ENCODE assay signal across 1 cellular context in the genomic region with DNA sequence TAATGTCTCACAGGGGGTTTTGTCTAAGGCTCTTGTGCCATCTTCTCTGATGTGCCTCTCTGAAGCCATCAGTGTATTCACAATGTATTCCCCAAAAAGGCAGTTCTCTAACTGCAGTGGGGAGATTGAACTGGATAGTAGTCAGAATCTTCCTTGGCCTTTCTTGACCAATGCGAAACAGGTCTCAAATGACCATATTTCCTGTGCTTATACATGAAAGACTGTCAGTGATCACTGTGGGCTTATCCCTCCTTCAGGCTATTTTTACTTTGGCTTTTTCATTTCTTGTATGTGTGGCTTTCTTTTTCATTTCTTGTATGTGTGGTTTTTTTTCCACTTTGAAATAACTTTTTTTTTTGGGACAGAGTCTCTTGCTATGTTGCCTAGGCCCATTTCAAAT.
TF ChIP-seq lines count a peak whose summit lies in the region.

No MANE protein-coding gene starts in this region.

TF ChIP-seq in WTC11, 78 proteins besides CTCF, POLR2A, EP300 and RAD21 (continued from another document):
- TF ChIP-seq, protein P1, sequence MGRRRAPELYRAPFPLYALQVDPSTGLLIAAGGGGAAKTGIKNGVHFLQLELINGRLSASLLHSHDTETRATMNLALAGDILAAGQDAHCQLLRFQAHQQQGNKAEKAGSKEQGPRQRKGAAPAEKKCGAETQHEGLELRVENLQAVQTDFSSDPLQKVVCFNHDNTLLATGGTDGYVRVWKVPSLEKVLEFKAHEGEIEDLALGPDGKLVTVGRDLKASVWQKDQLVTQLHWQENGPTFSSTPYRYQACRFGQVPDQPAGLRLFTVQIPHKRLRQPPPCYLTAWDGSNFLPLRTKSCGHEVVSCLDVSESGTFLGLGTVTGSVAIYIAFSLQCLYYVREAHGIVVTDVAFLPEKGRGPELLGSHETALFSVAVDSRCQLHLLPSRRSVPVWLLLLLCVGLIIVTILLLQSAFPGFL (CRISPR knock-in tag; IDR thresholded peaks at IDR 0.05; ENCODE audit: borderline replicate concordance): no peak
- TF ChIP-seq SP1 (CRISPR knock-in tag; conservative IDR thresholded peaks at IDR 0.05) (no peak), ZNF671 (CRISPR knock-in tag; IDR thresholded peaks at IDR 0.05) (no peak), ZNF423 (CRISPR knock-in tag; IDR thresholded peaks at IDR 0.05) (no peak), ZNF317 (CRISPR knock-in tag; IDR thresholded peaks at IDR 0.05; ENCODE audit: borderline replicate concordance, low read depth) (no peak)
- TF ChIP-seq, protein P2, sequence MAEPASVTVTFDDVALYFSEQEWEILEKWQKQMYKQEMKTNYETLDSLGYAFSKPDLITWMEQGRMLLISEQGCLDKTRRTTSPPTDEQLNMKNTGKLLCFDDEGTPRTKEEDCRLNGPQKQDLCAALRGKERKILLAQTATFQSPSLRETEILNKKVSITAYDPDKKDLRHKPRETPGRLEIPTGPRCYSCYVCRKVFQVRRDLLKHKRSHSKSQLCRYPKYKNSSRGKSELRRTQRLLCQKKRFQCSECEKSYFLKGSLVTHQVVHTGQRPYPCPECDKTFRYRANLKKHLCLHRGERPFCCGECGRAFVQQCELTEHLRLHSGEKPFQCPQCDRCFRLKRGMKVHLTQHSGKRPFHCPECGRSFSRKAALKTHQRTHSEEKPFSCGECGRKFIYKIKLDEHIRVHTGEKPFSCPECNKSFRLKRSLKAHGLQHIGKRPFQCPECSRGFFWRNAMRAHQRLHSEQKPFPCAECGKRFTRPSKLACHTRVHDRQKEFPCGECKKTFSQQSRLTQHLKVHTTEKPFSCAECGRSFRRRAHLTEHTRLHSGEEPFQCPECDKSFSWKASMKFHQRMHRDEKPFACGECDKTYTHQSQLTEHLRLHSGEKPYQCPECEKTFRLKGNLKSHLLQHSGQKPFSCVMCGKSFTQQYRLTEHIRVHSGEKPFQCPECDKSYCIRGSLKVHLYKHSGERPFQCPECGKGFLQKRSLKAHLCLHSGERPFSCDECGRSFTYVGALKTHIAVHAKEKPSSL (CRISPR knock-in tag; conservative IDR thresholded peaks at IDR 0.05): no peak
- TF ChIP-seq, protein P3, sequence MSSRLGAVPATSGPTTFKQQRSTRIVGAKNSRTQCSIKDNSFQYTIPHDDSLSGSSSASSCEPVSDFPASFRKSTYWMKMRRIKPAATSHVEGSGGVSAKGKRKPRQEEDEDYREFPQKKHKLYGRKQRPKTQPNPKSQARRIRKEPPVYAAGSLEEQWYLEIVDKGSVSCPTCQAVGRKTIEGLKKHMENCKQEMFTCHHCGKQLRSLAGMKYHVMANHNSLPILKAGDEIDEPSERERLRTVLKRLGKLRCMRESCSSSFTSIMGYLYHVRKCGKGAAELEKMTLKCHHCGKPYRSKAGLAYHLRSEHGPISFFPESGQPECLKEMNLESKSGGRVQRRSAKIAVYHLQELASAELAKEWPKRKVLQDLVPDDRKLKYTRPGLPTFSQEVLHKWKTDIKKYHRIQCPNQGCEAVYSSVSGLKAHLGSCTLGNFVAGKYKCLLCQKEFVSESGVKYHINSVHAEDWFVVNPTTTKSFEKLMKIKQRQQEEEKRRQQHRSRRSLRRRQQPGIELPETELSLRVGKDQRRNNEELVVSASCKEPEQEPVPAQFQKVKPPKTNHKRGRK (CRISPR knock-in tag; IDR thresholded peaks at IDR 0.05; ENCODE audit: borderline replicate concordance): no peak
TF ChIP-seq in WTC11: peak in this region for 0.
